8 cellular contexts compared by ENCODE assay signal in the genomic region with DNA sequence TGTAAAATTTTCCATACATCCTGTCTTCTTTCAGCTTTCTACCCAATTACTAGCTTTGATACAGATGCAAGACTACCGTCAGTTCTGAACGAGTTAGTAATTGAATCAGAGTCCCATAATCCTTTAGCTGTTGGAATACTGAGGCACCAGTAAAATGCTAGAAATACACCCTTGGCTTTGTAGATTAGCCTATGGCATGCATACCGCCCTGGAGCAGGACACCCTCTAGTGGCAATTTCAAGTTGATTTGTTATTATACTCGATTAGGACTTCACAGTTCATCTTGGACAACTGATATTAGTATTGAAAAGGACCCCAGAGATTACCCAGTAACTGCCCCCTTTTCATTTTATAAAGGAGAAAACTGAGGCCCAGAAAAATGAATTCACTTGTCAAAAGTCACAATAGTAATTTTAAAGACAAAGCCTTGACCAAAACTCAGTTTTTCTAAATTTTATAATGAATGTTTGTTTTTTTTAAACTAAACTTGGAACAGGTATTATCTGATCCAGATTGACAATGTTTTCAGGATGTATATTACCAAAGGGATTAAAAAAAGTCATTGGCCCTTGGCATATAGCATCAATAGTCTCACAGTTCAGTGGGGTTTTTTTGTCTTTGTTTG. TPM values are rescaled to one million over a fixed set of nuclear protein-coding genes. Genes with fewer than 3 reads are reported as not detected.
DNase-seq lines count a peak whose midpoint lies in the region; ATAC-seq, FAIRE-seq and TF ChIP-seq lines count a peak whose summit lies in the region.

No MANE protein-coding gene starts in this region.

- H3K9me3 Mint-ChIP-seq in chondrocyte (ENCODE audit: low read depth): no peaks in the 10 kb centered on the region

- no peak overlapping the region for H3K4me3 ChIP-seq in left lung

- no peak for FAIRE-seq in D721Med (lab: Jason Lieb, UNC)

- peaks cover 2% of the 10 kb centered on the region for H3K36me3 Mint-ChIP-seq in chondrocyte (ENCODE audit: low read depth)

- H3K4me1 Mint-ChIP-seq in chondrocyte (ENCODE audit: low read depth): peaks cover 23% of the 10 kb centered on the region

- no peaks in the 10 kb centered on the region for H3K27me3 Mint-ChIP-seq in chondrocyte (ENCODE audit: low read depth)

- H3K36me3 ChIP-seq in left lung: peaks cover 0 to 13% of the 10 kb centered on the region in 2 donors

- intact Hi-C loops in left lung (cut with DNase I): loop anchor here in 1 of 2 donors (10.0 kb wide), 2 partner anchors 75 to 165 kb away; a partner anchor contains a TSS

- DNase-seq in D721Med (ENCODE audit: insufficient read length, low spot score): no peak
- DNase-seq in NCI-H1048 (lab: John Stamatoyannopoulos, UW): peak; percentile 49
- peak in 4 of 5 donors; percentile 12 to 41 (median 28) for DNase-seq in T-helper 1 cell
- DNase-seq in chondrocyte (ENCODE audit: low spot score): no peak
- DNase-seq in left lung: no peak
- peak; percentile 42 for DNase-seq in stimulated activated CD8-positive, alpha-beta memory T cell treated with anti-CD3 and anti-CD28 coated beads, Interleukin-4, amount 100 ng/mL, for 48 hours
- DNase-seq in cerebellar nuclear complex (lab: John Stamatoyannopoulos, UW): no peak

- H3K9me3 ChIP-seq in left lung: no peaks in the 10 kb centered on the region

- ATAC-seq in GM21576 (IDR thresholded peaks at IDR 0.05; ENCODE audit: unreplicated experiment) (peak; percentile 70), left lung (peak; percentile 93)

- H3K27ac ChIP-seq in left lung: no peak overlapping the region

- no peak overlapping the region for H3K4me3 Mint-ChIP-seq in chondrocyte (ENCODE audit: unreplicated experiment)

- no peaks in the 10 kb centered on the region for H3K27me3 ChIP-seq in left lung

- TF ChIP-seq CTCF in D721Med (IDR thresholded peaks at IDR 0.05; ENCODE audit: insufficient read depth, missing control alignments): peak; percentile 62
- peak; percentile 87 for TF ChIP-seq CTCF in chondrocyte (IDR thresholded peaks at IDR 0.05)
- peak in 1 of 2 donors; percentile 49 for TF ChIP-seq CTCF in left lung (IDR thresholded peaks at IDR 0.05)

- no peak overlapping the region for H3K27ac Mint-ChIP-seq in chondrocyte (ENCODE audit: unreplicated experiment)

- peaks cover 0 to 50% of the 10 kb centered on the region in 2 donors for H3K4me1 ChIP-seq in left lung

RNA-seq across cellular contexts. Expression of a gene that starts 46.1 kb away (rescaled TPM):
- total RNA-seq in chondrocyte (2.5 to 6.7 TPM (median 6.4 TPM) in 3 replicates), left lung (under 1 TPM; 0.18 to 0.29 TPM)

Comparison
In these comparisons a context has a peak if more than half of its experiments do, and no peak if none do; other contexts are left out.
1. DNase-seq: peak in NCI-H1048 (single experiment), T-helper 1 cell (4 of 5) and stimulated activated CD8-positive, alpha-beta memory T cell treated with anti-CD3 and anti-CD28 coated beads, Interleukin-4, amount 100 ng/mL, for 48 hours (single experiment); none in D721Med (single experiment), chondrocyte (single experiment), left lung (0 of 2) and cerebellar nuclear complex (0 of 2).